In genomic region chr2:231665208-231665921, GRCh38 we compare ENCODE assay signal across 1 cellular context.
TF ChIP-seq lines count a peak whose summit lies in the region.

No MANE protein-coding gene starts in this region.

TF ChIP-seq in H1, 55 proteins besides CTCF, POLR2A, EP300 and RAD21:
- TF ChIP-seq BRCA1 (IDR thresholded peaks at IDR 0.05; ENCODE audit: low read depth, low read length) (no peak), RFX5 (IDR thresholded peaks at IDR 0.05; ENCODE audit: borderline replicate concordance, low read depth, low read length) (no peak), TCF12 (IDR thresholded peaks at IDR 0.05; ENCODE audit: low read depth, low read length) (no peak), BCL11A (IDR thresholded peaks at IDR 0.05; ENCODE audit: low read depth in 2 of 2, low read length in 2 of 2) (no peak), SAP30 (IDR thresholded peaks at IDR 0.05; ENCODE audit: insufficient read depth, insufficient replicate concordance, low read length) (no peak), FOSL1 (IDR thresholded peaks at IDR 0.05; ENCODE audit: insufficient read depth, low read depth, low read length) (no peak), USF2 (IDR thresholded peaks at IDR 0.05; ENCODE audit: low read length) (no peak), TEAD4 (IDR thresholded peaks at IDR 0.05; ENCODE audit: low read depth, low read length) (no peak), SIN3A (conservative IDR thresholded peaks at IDR 0.05 in 1 of 2, IDR thresholded peaks at IDR 0.05 in 1 of 2; ENCODE audit: low read depth in 1 of 2, low read length in 2 of 2) (no peak), NANOG (IDR thresholded peaks at IDR 0.05; ENCODE audit: insufficient read depth, low read depth, low read length, poor library complexity, severe bottlenecking) (no peak), MAFK (IDR thresholded peaks at IDR 0.05; ENCODE audit: low read depth, low read length) (no peak), KDM1A (IDR thresholded peaks at IDR 0.05; ENCODE audit: borderline replicate concordance, low read length) (no peak)
